Comparison of ENCODE assay signal across 32 cellular contexts in genomic region chr6:51719297-51719696, GRCh38.
"Had no signal": no experiment of that assay in that cellular context is flagged by ENCODE, and none has a peak within 500 bp of the region (broad histone marks: within the 10 kb centered on the region; RNA-seq: fewer than 3 reads in every experiment).

No MANE protein-coding gene starts in this region.

- FAIRE-seq: RCC 7860 had no signal

- H3K36me3 ChIP-seq: MG63, SJCRH30 had no signal

- H3K4me3 ChIP-seq: MG63, PC-9, SJCRH30 had no signal

- H3K9me3 ChIP-seq: MG63, SJCRH30, SK-N-SH had no signal

- H3K4me2 ChIP-seq: PC-9, SK-N-SH had no signal

- H3K27me3 ChIP-seq: MG63, SJCRH30 had no signal

- H3K4me1 ChIP-seq: SJCRH30 had no signal

- H3K27ac ChIP-seq: PC-9, RWPE1, SJCRH30 had no signal

- H2AFZ ChIP-seq: PC-9 had no signal

- DNase-seq: Kasumi-1, KG1, MG63, NCI-H1048, NCI-H1092 treated with DMSO at 0.1 percent for 48 hours, NCI-H1105 treated with DMSO at 0.1 percent for 48 hours, NCI-H1417, NCI-H1436 treated with DMSO at 0.1 percent for 48 hours, NCI-H1694 treated with DMSO at 0.1 percent for 48 hours, NCI-H187 treated with DMSO at 0.1 percent for 48 hours, NCI-H2029 treated with DMSO at 0.1 percent for 48 hours, NCI-H2081 treated with DMSO at 0.1 percent for 48 hours, NCI-H2107, NCI-H2171, NCI-H226, NCI-H446 treated with DMSO at 0.1 percent for 48 hours, NCI-H510A, NCI-H524, NCI-H526, NCI-H69, NCI-H748 treated with DMSO at 0.1 percent for 48 hours, NCI-H82, PC-9, SHP77, SIG-M5, SJCRH30, SK-N-SH, SW 1271 had no signal

- ATAC-seq: Panc1, Right ventricle myocardium inferior had no signal

- H3K9ac ChIP-seq: SK-N-SH had no signal
